Comparison of ENCODE assay signal across 21 cellular contexts in genomic region chr12:130157998-130158774, GRCh38. TPM values are rescaled to one million over a fixed set of nuclear protein-coding genes. Genes with fewer than 3 reads are reported as not detected.
"Had no signal": no experiment of that assay in that cellular context is flagged by ENCODE, and none has a peak within 500 bp of the region (broad histone marks: within the 10 kb centered on the region; RNA-seq: fewer than 3 reads in every experiment).

No MANE protein-coding gene starts in this region.

- H3K4me3 ChIP-seq: lung, right atrium auricular region, sigmoid colon, skin epidermis, stomach, thoracic aorta, transverse colon had no signal

- H3K9me3 ChIP-seq: neutrophil, right atrium auricular region, sigmoid colon, stomach, thoracic aorta, transverse colon had no signal

- DNase-seq: erythroblast; foreskin keratinocyte; left colon; left ventricle myocardium superior; mesendoderm; naive thymus-derived CD4-positive, alpha-beta T cell; sigmoid colon; stimulated activated CD4-positive, alpha-beta T cell treated with anti-CD3 and anti-CD28 coated beads, Interleukin-12 subunit alpha, Interleukin-12 subunit beta, amount 100 ng/mL, for 4 hours; stimulated activated naive CD4-positive, alpha-beta T cell; stomach; substantia nigra; transverse colon had no signal

- H3K4me3 Mint-ChIP-seq: naive thymus-derived CD4-positive, alpha-beta T cell had no signal

- H3K27ac Mint-ChIP-seq: naive thymus-derived CD4-positive, alpha-beta T cell had no signal

- H3K36me3 ChIP-seq: neutrophil, right atrium auricular region, sigmoid colon, stomach, thoracic aorta, transverse colon had no signal

- H3K36me3 Mint-ChIP-seq: naive thymus-derived CD4-positive, alpha-beta T cell had no signal

- H3K4me1 ChIP-seq: foreskin keratinocyte had no signal

- H3K27ac ChIP-seq: foreskin keratinocyte, neutrophil, right atrium auricular region, sigmoid colon, skin epidermis, stomach, thoracic aorta, transverse colon had no signal

RNA-seq across cellular contexts. Expression of gene FZD10, which starts 4.1 kb away (rescaled TPM):
- total RNA-seq: endothelial cell of umbilical vein; mononuclear cell; naive thymus-derived CD4-positive, alpha-beta T cell; osteoblast; pulmonary artery endothelial cell had no signal
- polyA plus RNA-seq: endothelial cell of umbilical vein; naive thymus-derived CD4-positive, alpha-beta T cell had no signal
